Comparison of ENCODE assay signal across 8 cellular contexts in the genomic region with DNA sequence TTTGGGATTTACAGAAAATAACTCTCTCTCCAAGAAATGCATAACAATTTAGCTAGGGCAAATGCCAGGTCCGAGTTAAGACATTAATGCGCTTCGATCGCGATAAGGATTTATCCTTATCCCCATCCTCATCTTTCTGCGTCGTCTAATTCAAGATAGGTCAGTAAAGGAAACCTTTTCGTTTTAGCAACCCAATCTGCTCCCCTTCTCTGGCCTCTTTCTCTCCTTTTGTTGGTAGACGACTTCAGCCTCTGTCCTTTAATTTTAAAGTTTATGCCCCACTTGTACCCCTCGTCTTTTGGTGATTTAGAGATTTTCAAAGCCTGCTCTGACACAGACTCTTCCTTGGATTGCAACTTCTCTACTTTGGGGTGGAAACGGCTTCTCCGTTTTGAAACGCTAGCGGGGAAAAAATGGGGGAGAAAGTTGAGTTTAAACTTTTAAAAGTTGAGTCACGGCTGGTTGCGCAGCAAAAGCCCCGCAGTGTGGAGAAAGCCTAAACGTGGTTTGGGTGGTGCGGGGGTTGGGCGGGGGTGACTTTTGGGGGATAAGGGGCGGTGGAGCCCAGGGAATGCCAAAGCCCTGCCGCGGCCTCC. TPM values are rescaled to one million over a fixed set of nuclear protein-coding genes. Genes with fewer than 3 reads are reported as not detected.
DNase-seq lines count a peak whose midpoint lies in the region; ATAC-seq and TF ChIP-seq lines count a peak whose summit lies in the region.

No MANE protein-coding gene starts in this region.

- H3K27ac ChIP-seq in adipose tissue (ENCODE audit: low read depth, low read length): peak overlapping the region; percentile 15
- H3K27ac ChIP-seq in liver (ENCODE audit: low read depth in 1 of 2, low read length in 2 of 2): peak overlapping the region; percentile 27 to 52
- H3K27ac ChIP-seq in suprapubic skin: peak overlapping the region; percentile 78

- H3K4me1 ChIP-seq in liver (ENCODE audit: control insufficient read depth in 4 of 4, insufficient read depth in 4 of 4, low read length in 3 of 4): peaks cover 0 to 13% (median 8%) of the 10 kb centered on the region in 4 donors
- H3K4me1 ChIP-seq in suprapubic skin: peaks cover 24% of the 10 kb centered on the region

- no peak for TF ChIP-seq EP300 in suprapubic skin (IDR thresholded peaks at IDR 0.05)

- H3K4me1 Mint-ChIP-seq in activated CD4-positive, alpha-beta T cell treated with anti-CD3 and anti-CD28 coated beads for 36 hours: peaks cover 12% of the 10 kb centered on the region

- TF ChIP-seq CTCF in liver (IDR thresholded peaks at IDR 0.05; ENCODE audit: low read depth, low read length, missing input control): no peak
- TF ChIP-seq CTCF in suprapubic skin (IDR thresholded peaks at IDR 0.05): no peak

- DNase-seq in activated CD4-positive, alpha-beta T cell treated with anti-CD3 and anti-CD28 coated beads for 36 hours: no peak
- no peak for DNase-seq in activated CD4-positive, alpha-beta T cell treated with anti-CD3 and anti-CD28 coated beads, Interleukin-2, amount 50 U/mL, for 4 hours
- no peak for DNase-seq in suprapubic skin (ENCODE audit: low spot score in 2 of 2)
- DNase-seq in mucosa of gallbladder (ENCODE audit: low spot score): no peak
- DNase-seq in NCI-H774 (lab: John Stamatoyannopoulos, UW): no peak
- DNase-seq in NCI-H526 treated with DMSO at 0.1 percent for 48 hours (lab: John Stamatoyannopoulos, UW): no peak

- ATAC-seq in activated CD4-positive, alpha-beta T cell treated with anti-CD3 and anti-CD28 coated beads for 36 hours: no peak

- H3K9me3 Mint-ChIP-seq in activated CD4-positive, alpha-beta T cell treated with anti-CD3 and anti-CD28 coated beads for 36 hours (ENCODE audit: low read depth): no peaks in the 10 kb centered on the region

- CTCF ChIA-PET in activated CD4-positive, alpha-beta T cell treated with anti-CD3 and anti-CD28 coated beads for 36 hours (lab: Charles Lee): no interaction called here

- H3K36me3 ChIP-seq in liver (ENCODE audit: control insufficient read depth in 4 of 4, insufficient read depth in 3 of 4, low read depth in 1 of 4, low read length in 3 of 4): no peaks in the 10 kb centered on the region
- no peaks in the 10 kb centered on the region for H3K36me3 ChIP-seq in suprapubic skin

- no peak overlapping the region for H3K27ac Mint-ChIP-seq in activated CD4-positive, alpha-beta T cell treated with anti-CD3 and anti-CD28 coated beads for 36 hours

- H3K27me3 ChIP-seq in liver (ENCODE audit: control insufficient read depth in 4 of 4, insufficient read depth in 4 of 4, low read length in 3 of 4) (no peaks in the 10 kb centered on the region), suprapubic skin (peaks cover 17% of the 10 kb centered on the region)

- H3K36me3 Mint-ChIP-seq in activated CD4-positive, alpha-beta T cell treated with anti-CD3 and anti-CD28 coated beads for 36 hours (ENCODE audit: low read depth): no peaks in the 10 kb centered on the region

- POLR2A ChIA-PET in activated CD4-positive, alpha-beta T cell treated with anti-CD3 and anti-CD28 coated beads for 36 hours (lab: Charles Lee): no interaction called here

- 31 to 39% (median 32%) methylated on average over 23 of the region's 23 CpGs for WGBS in adipose tissue, 3 donors
- WGBS in liver: 59% methylated on average over 23 of the region's 23 CpGs
- WGBS in suprapubic skin: 42% methylated on average over 23 of the region's 23 CpGs

- peak overlapping the region; percentile 47 for H3K4me3 Mint-ChIP-seq in activated CD4-positive, alpha-beta T cell treated with anti-CD3 and anti-CD28 coated beads for 36 hours

- H3K4me3 ChIP-seq in liver (ENCODE audit: low read depth in 1 of 3, low read length in 3 of 3) (peak overlapping the region in 1 of 3 donors; percentile 86), suprapubic skin (peak overlapping the region; percentile 74)

- peaks cover 65% of the 10 kb centered on the region for H3K27me3 Mint-ChIP-seq in activated CD4-positive, alpha-beta T cell treated with anti-CD3 and anti-CD28 coated beads for 36 hours

- intact Hi-C loops in activated CD4-positive, alpha-beta T cell treated with anti-CD3 and anti-CD28 coated beads for 36 hours (cut with DNase I, micrococcal nuclease): loop anchor here (5.0 to 10.0 kb wide), 4 partner anchors 59 to 224 kb away; a partner anchor contains a TSS

- no peak for TF ChIP-seq POLR2A in suprapubic skin (IDR thresholded peaks at IDR 0.05)

- H3K9ac ChIP-seq in liver (ENCODE audit: low read depth in 1 of 2, low read length in 2 of 2): no peak overlapping the region

- no peak for TF ChIP-seq RAD21 in liver (IDR thresholded peaks at IDR 0.05)

- H3K9me3 ChIP-seq in liver (ENCODE audit: control insufficient read depth in 4 of 4, low read length in 3 of 4): no peaks in the 10 kb centered on the region
- H3K9me3 ChIP-seq in suprapubic skin: no peaks in the 10 kb centered on the region

TF ChIP-seq in liver, 16 proteins besides CTCF, POLR2A, EP300 and RAD21:
- no peak for TF ChIP-seq SP1 (IDR thresholded peaks at IDR 0.05)
- TF ChIP-seq, protein P1, sequence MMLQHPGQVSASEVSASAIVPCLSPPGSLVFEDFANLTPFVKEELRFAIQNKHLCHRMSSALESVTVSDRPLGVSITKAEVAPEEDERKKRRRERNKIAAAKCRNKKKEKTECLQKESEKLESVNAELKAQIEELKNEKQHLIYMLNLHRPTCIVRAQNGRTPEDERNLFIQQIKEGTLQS (IDR thresholded peaks at IDR 0.05): no peak
- TF ChIP-seq NR2F2 (IDR thresholded peaks at IDR 0.05): no peak
- TF ChIP-seq TAF1 (conservative IDR thresholded peaks at IDR 0.05): no peak
- TF ChIP-seq RXRA (IDR thresholded peaks at IDR 0.05): no peak
- TF ChIP-seq FOXA2 (IDR thresholded peaks at IDR 0.05): no peak
- TF ChIP-seq, protein P2, sequence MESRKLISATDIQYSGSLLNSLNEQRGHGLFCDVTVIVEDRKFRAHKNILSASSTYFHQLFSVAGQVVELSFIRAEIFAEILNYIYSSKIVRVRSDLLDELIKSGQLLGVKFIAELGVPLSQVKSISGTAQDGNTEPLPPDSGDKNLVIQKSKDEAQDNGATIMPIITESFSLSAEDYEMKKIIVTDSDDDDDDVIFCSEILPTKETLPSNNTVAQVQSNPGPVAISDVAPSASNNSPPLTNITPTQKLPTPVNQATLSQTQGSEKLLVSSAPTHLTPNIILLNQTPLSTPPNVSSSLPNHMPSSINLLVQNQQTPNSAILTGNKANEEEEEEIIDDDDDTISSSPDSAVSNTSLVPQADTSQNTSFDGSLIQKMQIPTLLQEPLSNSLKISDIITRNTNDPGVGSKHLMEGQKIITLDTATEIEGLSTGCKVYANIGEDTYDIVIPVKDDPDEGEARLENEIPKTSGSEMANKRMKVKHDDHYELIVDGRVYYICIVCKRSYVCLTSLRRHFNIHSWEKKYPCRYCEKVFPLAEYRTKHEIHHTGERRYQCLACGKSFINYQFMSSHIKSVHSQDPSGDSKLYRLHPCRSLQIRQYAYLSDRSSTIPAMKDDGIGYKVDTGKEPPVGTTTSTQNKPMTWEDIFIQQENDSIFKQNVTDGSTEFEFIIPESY (IDR thresholded peaks at IDR 0.05): no peak
- no peak for TF ChIP-seq YY1 (IDR thresholded peaks at IDR 0.05)
- TF ChIP-seq EGR1 (IDR thresholded peaks at IDR 0.05; ENCODE audit: low read depth in 2 of 2): no peak
- TF ChIP-seq HNF4G (IDR thresholded peaks at IDR 0.05): no peak
- TF ChIP-seq, protein P3, sequence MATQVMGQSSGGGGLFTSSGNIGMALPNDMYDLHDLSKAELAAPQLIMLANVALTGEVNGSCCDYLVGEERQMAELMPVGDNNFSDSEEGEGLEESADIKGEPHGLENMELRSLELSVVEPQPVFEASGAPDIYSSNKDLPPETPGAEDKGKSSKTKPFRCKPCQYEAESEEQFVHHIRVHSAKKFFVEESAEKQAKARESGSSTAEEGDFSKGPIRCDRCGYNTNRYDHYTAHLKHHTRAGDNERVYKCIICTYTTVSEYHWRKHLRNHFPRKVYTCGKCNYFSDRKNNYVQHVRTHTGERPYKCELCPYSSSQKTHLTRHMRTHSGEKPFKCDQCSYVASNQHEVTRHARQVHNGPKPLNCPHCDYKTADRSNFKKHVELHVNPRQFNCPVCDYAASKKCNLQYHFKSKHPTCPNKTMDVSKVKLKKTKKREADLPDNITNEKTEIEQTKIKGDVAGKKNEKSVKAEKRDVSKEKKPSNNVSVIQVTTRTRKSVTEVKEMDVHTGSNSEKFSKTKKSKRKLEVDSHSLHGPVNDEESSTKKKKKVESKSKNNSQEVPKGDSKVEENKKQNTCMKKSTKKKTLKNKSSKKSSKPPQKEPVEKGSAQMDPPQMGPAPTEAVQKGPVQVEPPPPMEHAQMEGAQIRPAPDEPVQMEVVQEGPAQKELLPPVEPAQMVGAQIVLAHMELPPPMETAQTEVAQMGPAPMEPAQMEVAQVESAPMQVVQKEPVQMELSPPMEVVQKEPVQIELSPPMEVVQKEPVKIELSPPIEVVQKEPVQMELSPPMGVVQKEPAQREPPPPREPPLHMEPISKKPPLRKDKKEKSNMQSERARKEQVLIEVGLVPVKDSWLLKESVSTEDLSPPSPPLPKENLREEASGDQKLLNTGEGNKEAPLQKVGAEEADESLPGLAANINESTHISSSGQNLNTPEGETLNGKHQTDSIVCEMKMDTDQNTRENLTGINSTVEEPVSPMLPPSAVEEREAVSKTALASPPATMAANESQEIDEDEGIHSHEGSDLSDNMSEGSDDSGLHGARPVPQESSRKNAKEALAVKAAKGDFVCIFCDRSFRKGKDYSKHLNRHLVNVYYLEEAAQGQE (IDR thresholded peaks at IDR 0.05): no peak
- no peak for TF ChIP-seq FOXA1 (IDR thresholded peaks at IDR 0.05)
- TF ChIP-seq HNF4A (conservative IDR thresholded peaks at IDR 0.05): no peak
- TF ChIP-seq, protein P4, sequence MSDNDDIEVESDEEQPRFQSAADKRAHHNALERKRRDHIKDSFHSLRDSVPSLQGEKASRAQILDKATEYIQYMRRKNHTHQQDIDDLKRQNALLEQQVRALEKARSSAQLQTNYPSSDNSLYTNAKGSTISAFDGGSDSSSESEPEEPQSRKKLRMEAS (IDR thresholded peaks at IDR 0.05): no peak

RNA-seq across cellular contexts. Expression of a gene that starts 0.5 kb away (rescaled TPM):
- 1 to 10 TPM in 1 of 2 experiments, under 1 TPM in 1; 0.91 to 1.2 TPM for total RNA-seq in activated CD4-positive, alpha-beta T cell treated with anti-CD3 and anti-CD28 coated beads for 36 hours
- polyA plus RNA-seq in adipose tissue (10 to 100 TPM in 1 of 3 donors, 1 to 10 TPM in 1, under 1 TPM in 1; 0.46 to 16.7 (median 9.3) TPM), liver (under 1 TPM; 0.52 to 0.61 TPM)
- total RNA-seq in liver (1 to 10 TPM; 1.4 TPM), suprapubic skin (1 to 10 TPM; 3.0 to 8.2 (median 5.8) TPM), mucosa of gallbladder (11.9 TPM)

Comparison
In these comparisons a context has a peak if more than half of its experiments do, and no peak if none do; other contexts are left out.
1. H3K27ac ChIP-seq: peak in every context shown above with its lines; median percentile 78 in suprapubic skin; 40 in liver; 15 in adipose tissue.